9 cellular contexts compared by ENCODE assay signal in the genomic region with DNA sequence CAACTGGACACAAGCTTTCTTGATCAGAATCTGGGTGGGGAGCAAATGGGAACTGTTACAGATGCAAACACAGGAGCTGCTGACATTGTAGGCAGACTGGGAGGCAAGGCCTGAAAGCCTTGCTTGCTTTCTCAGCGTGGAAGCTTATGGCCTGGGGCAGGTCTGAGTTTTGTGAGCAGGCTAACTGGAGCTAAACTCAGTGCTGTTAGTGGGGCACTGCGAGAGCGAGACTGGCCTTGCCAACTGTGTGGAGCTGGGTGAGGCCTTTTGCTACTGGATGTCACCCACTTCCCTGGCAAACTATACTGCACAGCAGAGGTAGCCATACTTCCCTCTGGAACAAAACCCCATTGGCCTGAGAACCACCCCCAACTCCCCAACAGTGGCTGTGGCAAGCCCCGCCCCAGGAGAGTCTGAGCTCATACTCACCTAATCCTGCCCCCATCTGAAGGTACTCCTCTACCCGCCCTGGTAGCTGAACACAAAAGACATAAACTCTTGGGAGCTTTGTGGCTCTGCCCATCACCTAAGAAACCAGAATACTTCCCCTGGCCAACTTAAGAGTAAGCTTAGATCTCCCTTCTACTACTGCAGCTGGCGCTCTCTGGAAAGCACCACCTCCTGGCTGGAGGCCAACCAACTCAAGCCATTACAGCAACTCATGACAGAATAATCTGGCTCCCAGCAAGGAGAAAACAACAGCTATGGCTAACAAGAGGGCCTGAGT. TPM values are rescaled to one million over a fixed set of nuclear protein-coding genes. Genes with fewer than 3 reads are reported as not detected.
DNase-seq lines count a peak whose midpoint lies in the region; ATAC-seq and TF ChIP-seq lines count a peak whose summit lies in the region.
"Had no signal": no experiment of that assay in that cellular context is flagged by ENCODE, and none has a peak within 500 bp of the region (broad histone marks: within the 10 kb centered on the region; RNA-seq: fewer than 3 reads in every experiment).

No MANE protein-coding gene starts in this region.

- H3K4me3 Mint-ChIP-seq in naive thymus-derived CD8-positive, alpha-beta T cell: no peak overlapping the region
- H3K4me3 Mint-ChIP-seq: activated naive CD8-positive, alpha-beta T cell treated with anti-CD3 and anti-CD28 coated beads, Interleukin-2, amount 10 ng/mL, durations not matched to agents 7 days and 5 days; T-cell had no signal

- peaks cover 0 to 17% (median 10%) of the 10 kb centered on the region in 5 donors for H3K27me3 Mint-ChIP-seq in naive thymus-derived CD8-positive, alpha-beta T cell

- H3K4me1 ChIP-seq in mucosa of descending colon (ENCODE audit: low read depth): no peaks in the 10 kb centered on the region

- H3K36me3 Mint-ChIP-seq in naive thymus-derived CD8-positive, alpha-beta T cell: peaks cover 0 to 4% (median 0%) of the 10 kb centered on the region in 3 donors
- H3K36me3 Mint-ChIP-seq: activated naive CD8-positive, alpha-beta T cell treated with anti-CD3 and anti-CD28 coated beads, Interleukin-2, amount 10 ng/mL, durations not matched to agents 7 days and 5 days; T-cell had no signal

- H3K4me3 ChIP-seq in MG63 (no peak overlapping the region), epithelial cell of proximal tubule (ENCODE audit: low read depth, low read length) (no peak overlapping the region), mucosa of descending colon (no peak overlapping the region)

- intact Hi-C loops in mucosa of descending colon (cut with DNase I, micrococcal nuclease): no loop called here

- peaks cover 0 to 8% (median 0%) of the 10 kb centered on the region in 9 donors for H3K9me3 Mint-ChIP-seq in naive thymus-derived CD8-positive, alpha-beta T cell
- H3K9me3 Mint-ChIP-seq: T-cell had no signal

- H3K36me3 ChIP-seq in MG63 (no peaks in the 10 kb centered on the region), mucosa of descending colon (ENCODE audit: low read depth) (no peaks in the 10 kb centered on the region)

- no peaks in the 10 kb centered on the region for H3K27me3 ChIP-seq in MG63

- POLR2A ChIA-PET in naive thymus-derived CD8-positive, alpha-beta T cell (lab: Charles Lee): no interaction called here

- H3K9me3 ChIP-seq in MG63 (no peaks in the 10 kb centered on the region), mucosa of descending colon (no peaks in the 10 kb centered on the region)

- no peaks in the 10 kb centered on the region for H3K4me1 Mint-ChIP-seq in naive thymus-derived CD8-positive, alpha-beta T cell
- H3K4me1 Mint-ChIP-seq: activated naive CD8-positive, alpha-beta T cell treated with anti-CD3 and anti-CD28 coated beads, Interleukin-2, amount 10 ng/mL, durations not matched to agents 7 days and 5 days; T-cell had no signal

- ATAC-seq in mucosa of descending colon (no peak), HG03025 (IDR thresholded peaks at IDR 0.05; ENCODE audit: low FRiP score, unreplicated experiment) (no peak)
- no peak for ATAC-seq in naive thymus-derived CD8-positive, alpha-beta T cell
- ATAC-seq: T-cell had no signal

- TF ChIP-seq CTCF in epithelial cell of proximal tubule (conservative IDR thresholded peaks at IDR 0.05; ENCODE audit: low read depth, low read length) (no peak), mucosa of descending colon (IDR thresholded peaks at IDR 0.05) (no peak)

- H3K27ac Mint-ChIP-seq in naive thymus-derived CD8-positive, alpha-beta T cell: no peak overlapping the region
- H3K27ac Mint-ChIP-seq: activated naive CD8-positive, alpha-beta T cell treated with anti-CD3 and anti-CD28 coated beads, Interleukin-2, amount 10 ng/mL, durations not matched to agents 7 days and 5 days; T-cell had no signal

- DNase-seq in EH (ENCODE audit: low read depth): peak; percentile 27
- DNase-seq in MG63: peak; percentile 56
- peak; percentile 80 for DNase-seq in epithelial cell of proximal tubule (ENCODE audit: low read depth)
- peak in 2 of 3 donors; percentile 31 to 42 for DNase-seq in mucosa of descending colon
- no peak for DNase-seq in OCI-M1 (lab: John Stamatoyannopoulos, UW)
- no peak for DNase-seq in naive thymus-derived CD8-positive, alpha-beta T cell
- DNase-seq: activated naive CD8-positive, alpha-beta T cell treated with anti-CD3 and anti-CD28 coated beads, Interleukin-2, amount 10 ng/mL, durations not matched to agents 7 days and 5 days; T-cell had no signal

RNA-seq across cellular contexts. Expression of gene CFAP20DC, which starts 42.9 kb away (rescaled TPM):
- total RNA-seq in MG63 (2014; rRNA removed; shearing (Covaris generic); ENCODE audit: low replicate concordance): 1.3 and 5.8 TPM in 2 replicates
- total RNA-seq in epithelial cell of proximal tubule: 4.9 and 5.1 TPM in 2 replicates
- 1 to 10 TPM in 1 of 3 donors, under 1 TPM in 2; 0.49 to 1.0 (median 0.57) TPM for total RNA-seq in mucosa of descending colon
- total RNA-seq in naive thymus-derived CD8-positive, alpha-beta T cell: under 1 TPM; 0.13 to 0.27 TPM
- under 1 TPM in 2 of 3 donors, not detected in 1; 0.18 to 0.20 TPM for polyA plus RNA-seq in naive thymus-derived CD8-positive, alpha-beta T cell

Comparison
In these comparisons a context has a peak if more than half of its experiments do, and no peak if none do; other contexts are left out.
1. DNase-seq: peak in EH (single experiment), MG63 (single experiment), epithelial cell of proximal tubule (single experiment) and mucosa of descending colon (2 of 3); none in OCI-M1 (single experiment) and naive thymus-derived CD8-positive, alpha-beta T cell (0 of 10).